Comparison of ENCODE assay signal across 28 cellular contexts in genomic region chr11:96963375-96963774, GRCh38.
"Had no signal": no experiment of that assay in that cellular context is flagged by ENCODE, and none has a peak within 500 bp of the region (broad histone marks: within the 10 kb centered on the region; RNA-seq: fewer than 3 reads in every experiment).

No MANE protein-coding gene starts in this region.

- DNase-seq: colonic mucosa; cortex of kidney; dermis blood vessel endothelial cell; dorsolateral prefrontal cortex; effector CD4-positive, alpha-beta T cell; effector CD8-positive, alpha-beta T cell; effector memory CD4-positive, alpha-beta T cell; effector memory CD8-positive, alpha-beta T cell; endodermal cell; erythroblast; esophagus squamous epithelium; foreskin fibroblast; foreskin melanocyte; gastrocnemius medialis; glutamatergic neuron; head of caudate nucleus; heart left ventricle; heart right ventricle had no signal

- H3K36me3 ChIP-seq: colonic mucosa, esophagus muscularis mucosa, esophagus squamous epithelium, gastrocnemius medialis, gastroesophageal sphincter, heart left ventricle, heart right ventricle had no signal

- FAIRE-seq: colon, endometrium, endothelial cell of umbilical vein, frontal cortex had no signal

- H3K27ac ChIP-seq: colonic mucosa, coronary artery, dorsolateral prefrontal cortex, epithelial cell of prostate, esophagus muscularis mucosa, esophagus squamous epithelium, foreskin keratinocyte, gastrocnemius medialis, gastroesophageal sphincter, heart left ventricle, heart right ventricle had no signal

- H3K9me3 ChIP-seq: colonic mucosa, esophagus muscularis mucosa, esophagus squamous epithelium, gastrocnemius medialis, gastroesophageal sphincter, heart left ventricle, heart right ventricle had no signal

- H3K4me3 ChIP-seq: colonic mucosa, coronary artery, dorsolateral prefrontal cortex, esophagus muscularis mucosa, esophagus squamous epithelium, gastrocnemius medialis, gastroesophageal sphincter, heart left ventricle, heart right ventricle had no signal

- ATAC-seq: effector memory CD8-positive, alpha-beta T cell; esophagus mucosa; foreskin keratinocyte; gastrocnemius medialis; gastroesophageal sphincter; heart left ventricle; heart right ventricle had no signal

- H3K27me3 ChIP-seq: colonic mucosa, dorsolateral prefrontal cortex, esophagus muscularis mucosa, esophagus squamous epithelium, foreskin keratinocyte, gastrocnemius medialis, gastroesophageal sphincter, heart left ventricle, heart right ventricle had no signal

- H3K4me1 ChIP-seq: colonic mucosa, esophagus muscularis mucosa, esophagus squamous epithelium, foreskin keratinocyte, gastrocnemius medialis, gastroesophageal sphincter, heart left ventricle, heart right ventricle had no signal
